1 cellular context compared by ENCODE assay signal in the genomic region with DNA sequence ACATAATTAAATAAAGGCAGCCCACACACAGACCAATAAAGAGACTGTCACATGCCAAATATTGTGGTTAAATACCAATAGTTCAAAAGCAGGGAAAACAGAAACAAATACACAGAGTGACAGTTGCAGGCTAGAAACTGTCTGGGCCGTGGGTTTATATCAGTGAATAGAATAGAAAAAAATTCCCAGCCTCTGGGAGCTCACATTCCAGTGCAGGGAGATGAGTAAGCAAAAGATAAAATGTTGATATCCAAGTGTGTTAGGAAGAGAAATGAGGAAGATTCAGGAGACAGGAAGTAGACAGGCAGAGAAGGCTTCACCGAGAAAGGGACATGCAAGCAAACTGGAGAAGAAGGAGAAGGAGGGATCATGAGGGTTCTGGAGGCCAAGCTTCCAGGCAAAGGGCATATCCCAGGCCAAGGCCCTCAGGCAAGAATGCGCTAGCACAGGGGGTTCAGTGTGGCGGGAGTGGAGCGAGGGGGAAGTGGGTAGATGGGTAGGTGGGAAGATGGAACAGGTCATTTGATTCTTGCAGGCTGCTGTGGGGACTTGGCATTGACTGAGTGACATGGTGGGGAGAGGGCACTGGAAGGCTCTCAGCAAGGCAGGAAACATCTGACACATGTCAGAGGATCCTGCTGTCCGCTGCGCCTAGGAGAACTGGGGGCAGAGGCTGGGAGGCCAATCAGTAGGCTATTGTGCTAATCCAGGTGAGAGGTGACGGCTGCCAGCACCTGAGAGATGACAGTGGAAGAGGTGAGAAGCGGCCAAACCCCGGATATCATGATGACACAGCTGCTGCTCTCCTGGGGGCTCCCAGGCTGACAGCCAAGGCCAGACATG.
TF ChIP-seq lines count a peak whose summit lies in the region.

No MANE protein-coding gene starts in this region.

TF ChIP-seq in GM23338, 12 proteins besides CTCF, POLR2A, EP300 and RAD21 (continued from another document):
- TF ChIP-seq, protein P1, sequence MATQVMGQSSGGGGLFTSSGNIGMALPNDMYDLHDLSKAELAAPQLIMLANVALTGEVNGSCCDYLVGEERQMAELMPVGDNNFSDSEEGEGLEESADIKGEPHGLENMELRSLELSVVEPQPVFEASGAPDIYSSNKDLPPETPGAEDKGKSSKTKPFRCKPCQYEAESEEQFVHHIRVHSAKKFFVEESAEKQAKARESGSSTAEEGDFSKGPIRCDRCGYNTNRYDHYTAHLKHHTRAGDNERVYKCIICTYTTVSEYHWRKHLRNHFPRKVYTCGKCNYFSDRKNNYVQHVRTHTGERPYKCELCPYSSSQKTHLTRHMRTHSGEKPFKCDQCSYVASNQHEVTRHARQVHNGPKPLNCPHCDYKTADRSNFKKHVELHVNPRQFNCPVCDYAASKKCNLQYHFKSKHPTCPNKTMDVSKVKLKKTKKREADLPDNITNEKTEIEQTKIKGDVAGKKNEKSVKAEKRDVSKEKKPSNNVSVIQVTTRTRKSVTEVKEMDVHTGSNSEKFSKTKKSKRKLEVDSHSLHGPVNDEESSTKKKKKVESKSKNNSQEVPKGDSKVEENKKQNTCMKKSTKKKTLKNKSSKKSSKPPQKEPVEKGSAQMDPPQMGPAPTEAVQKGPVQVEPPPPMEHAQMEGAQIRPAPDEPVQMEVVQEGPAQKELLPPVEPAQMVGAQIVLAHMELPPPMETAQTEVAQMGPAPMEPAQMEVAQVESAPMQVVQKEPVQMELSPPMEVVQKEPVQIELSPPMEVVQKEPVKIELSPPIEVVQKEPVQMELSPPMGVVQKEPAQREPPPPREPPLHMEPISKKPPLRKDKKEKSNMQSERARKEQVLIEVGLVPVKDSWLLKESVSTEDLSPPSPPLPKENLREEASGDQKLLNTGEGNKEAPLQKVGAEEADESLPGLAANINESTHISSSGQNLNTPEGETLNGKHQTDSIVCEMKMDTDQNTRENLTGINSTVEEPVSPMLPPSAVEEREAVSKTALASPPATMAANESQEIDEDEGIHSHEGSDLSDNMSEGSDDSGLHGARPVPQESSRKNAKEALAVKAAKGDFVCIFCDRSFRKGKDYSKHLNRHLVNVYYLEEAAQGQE (IDR thresholded peaks at IDR 0.05; ENCODE audit: unreplicated experiment): no peak
- TF ChIP-seq NANOG (IDR thresholded peaks at IDR 0.05; ENCODE audit: borderline replicate concordance) (no peak), EZH2 (IDR thresholded peaks at IDR 0.05; ENCODE audit: low read depth, unreplicated experiment) (no peak), CREB1 (CRISPR knock-in tag; IDR thresholded peaks at IDR 0.05; ENCODE audit: low read depth) (no peak)
